Comparison of ENCODE assay signal across 15 cellular contexts in genomic region chr16:75060708-75061107, GRCh38. TPM values are rescaled to one million over a fixed set of nuclear protein-coding genes. Genes with fewer than 3 reads are reported as not detected.
"Had no signal": no experiment of that assay in that cellular context is flagged by ENCODE, and none has a peak within 500 bp of the region (broad histone marks: within the 10 kb centered on the region; RNA-seq: fewer than 3 reads in every experiment).

No MANE protein-coding gene starts in this region.

- DNase-seq: activated CD4-positive, alpha-beta T cell treated with anti-CD3 and anti-CD28 coated beads, Interleukin-2, amount 50 U/mL, for 1 hour; activated naive CD4-positive, alpha-beta T cell treated with anti-CD3 and anti-CD28 coated beads, Interleukin-2, amount 50 U/mL, for 16 hours; head of caudate nucleus; immature natural killer cell; mesenchymal stem cell; natural killer cell; small intestine; stimulated activated CD4-positive, alpha-beta T cell treated with anti-CD3 and anti-CD28 coated beads, Interleukin-4, amount 100 ng/mL, for 4 hours; stimulated activated CD8-positive, alpha-beta memory T cell treated with anti-CD3 and anti-CD28 coated beads, Interleukin-4, amount 100 ng/mL, for 48 hours; stimulated activated naive CD4-positive, alpha-beta T cell treated with Interleukin-2 at 50 U/mL for 16 hours; trophoblast cell had no signal

- H3K9me3 ChIP-seq: right atrium auricular region had no signal

- ATAC-seq: activated CD4-positive, CD25-positive, alpha-beta regulatory T cell treated with anti-CD3 and anti-CD28 coated beads, Interleukin-2, amount 50 U/mL, for 24 hours; activated T-helper 17 cell treated with anti-CD3 and anti-CD28 coated beads, Interleukin-2, amount 50 U/mL, for 72 hours; natural killer cell had no signal

- H3K36me3 ChIP-seq: right atrium auricular region had no signal

- H3K27me3 ChIP-seq: right atrium auricular region had no signal

- H3K27ac ChIP-seq: right atrium auricular region had no signal

- H3K4me3 ChIP-seq: right atrium auricular region had no signal

RNA-seq across cellular contexts. Expression of gene LDHD, which starts 55.9 kb away (rescaled TPM):
- total RNA-seq: activated CD8-positive, alpha-beta memory T cell treated with anti-CD3 and anti-CD28 coated beads for 36 hours had no signal
